Comparison of ENCODE assay signal across 1 cellular context in the genomic region with DNA sequence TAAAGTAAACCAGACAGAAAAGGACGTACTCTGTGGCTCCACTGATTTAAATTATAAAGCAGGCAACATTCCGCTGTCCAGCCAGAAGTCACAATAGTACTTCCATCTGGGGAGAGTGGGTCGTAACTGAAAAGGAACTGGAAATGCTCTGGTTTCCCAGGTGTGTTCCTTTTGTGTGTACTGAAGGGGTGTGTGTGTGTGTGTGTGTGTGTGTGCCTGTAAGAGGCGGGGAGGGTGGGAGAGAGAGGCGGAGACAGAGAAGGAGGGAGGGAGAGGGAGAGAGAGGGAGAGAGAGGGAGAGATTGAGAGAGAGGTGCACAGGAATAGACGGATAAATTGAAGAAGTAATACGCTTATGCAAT.
TF ChIP-seq lines count a peak whose summit lies in the region.

No MANE protein-coding gene starts in this region.

TF ChIP-seq in K562, 482 proteins besides CTCF, POLR2A, EP300 and RAD21 (continued from another document and continues in another):
- TF ChIP-seq, protein P1, sequence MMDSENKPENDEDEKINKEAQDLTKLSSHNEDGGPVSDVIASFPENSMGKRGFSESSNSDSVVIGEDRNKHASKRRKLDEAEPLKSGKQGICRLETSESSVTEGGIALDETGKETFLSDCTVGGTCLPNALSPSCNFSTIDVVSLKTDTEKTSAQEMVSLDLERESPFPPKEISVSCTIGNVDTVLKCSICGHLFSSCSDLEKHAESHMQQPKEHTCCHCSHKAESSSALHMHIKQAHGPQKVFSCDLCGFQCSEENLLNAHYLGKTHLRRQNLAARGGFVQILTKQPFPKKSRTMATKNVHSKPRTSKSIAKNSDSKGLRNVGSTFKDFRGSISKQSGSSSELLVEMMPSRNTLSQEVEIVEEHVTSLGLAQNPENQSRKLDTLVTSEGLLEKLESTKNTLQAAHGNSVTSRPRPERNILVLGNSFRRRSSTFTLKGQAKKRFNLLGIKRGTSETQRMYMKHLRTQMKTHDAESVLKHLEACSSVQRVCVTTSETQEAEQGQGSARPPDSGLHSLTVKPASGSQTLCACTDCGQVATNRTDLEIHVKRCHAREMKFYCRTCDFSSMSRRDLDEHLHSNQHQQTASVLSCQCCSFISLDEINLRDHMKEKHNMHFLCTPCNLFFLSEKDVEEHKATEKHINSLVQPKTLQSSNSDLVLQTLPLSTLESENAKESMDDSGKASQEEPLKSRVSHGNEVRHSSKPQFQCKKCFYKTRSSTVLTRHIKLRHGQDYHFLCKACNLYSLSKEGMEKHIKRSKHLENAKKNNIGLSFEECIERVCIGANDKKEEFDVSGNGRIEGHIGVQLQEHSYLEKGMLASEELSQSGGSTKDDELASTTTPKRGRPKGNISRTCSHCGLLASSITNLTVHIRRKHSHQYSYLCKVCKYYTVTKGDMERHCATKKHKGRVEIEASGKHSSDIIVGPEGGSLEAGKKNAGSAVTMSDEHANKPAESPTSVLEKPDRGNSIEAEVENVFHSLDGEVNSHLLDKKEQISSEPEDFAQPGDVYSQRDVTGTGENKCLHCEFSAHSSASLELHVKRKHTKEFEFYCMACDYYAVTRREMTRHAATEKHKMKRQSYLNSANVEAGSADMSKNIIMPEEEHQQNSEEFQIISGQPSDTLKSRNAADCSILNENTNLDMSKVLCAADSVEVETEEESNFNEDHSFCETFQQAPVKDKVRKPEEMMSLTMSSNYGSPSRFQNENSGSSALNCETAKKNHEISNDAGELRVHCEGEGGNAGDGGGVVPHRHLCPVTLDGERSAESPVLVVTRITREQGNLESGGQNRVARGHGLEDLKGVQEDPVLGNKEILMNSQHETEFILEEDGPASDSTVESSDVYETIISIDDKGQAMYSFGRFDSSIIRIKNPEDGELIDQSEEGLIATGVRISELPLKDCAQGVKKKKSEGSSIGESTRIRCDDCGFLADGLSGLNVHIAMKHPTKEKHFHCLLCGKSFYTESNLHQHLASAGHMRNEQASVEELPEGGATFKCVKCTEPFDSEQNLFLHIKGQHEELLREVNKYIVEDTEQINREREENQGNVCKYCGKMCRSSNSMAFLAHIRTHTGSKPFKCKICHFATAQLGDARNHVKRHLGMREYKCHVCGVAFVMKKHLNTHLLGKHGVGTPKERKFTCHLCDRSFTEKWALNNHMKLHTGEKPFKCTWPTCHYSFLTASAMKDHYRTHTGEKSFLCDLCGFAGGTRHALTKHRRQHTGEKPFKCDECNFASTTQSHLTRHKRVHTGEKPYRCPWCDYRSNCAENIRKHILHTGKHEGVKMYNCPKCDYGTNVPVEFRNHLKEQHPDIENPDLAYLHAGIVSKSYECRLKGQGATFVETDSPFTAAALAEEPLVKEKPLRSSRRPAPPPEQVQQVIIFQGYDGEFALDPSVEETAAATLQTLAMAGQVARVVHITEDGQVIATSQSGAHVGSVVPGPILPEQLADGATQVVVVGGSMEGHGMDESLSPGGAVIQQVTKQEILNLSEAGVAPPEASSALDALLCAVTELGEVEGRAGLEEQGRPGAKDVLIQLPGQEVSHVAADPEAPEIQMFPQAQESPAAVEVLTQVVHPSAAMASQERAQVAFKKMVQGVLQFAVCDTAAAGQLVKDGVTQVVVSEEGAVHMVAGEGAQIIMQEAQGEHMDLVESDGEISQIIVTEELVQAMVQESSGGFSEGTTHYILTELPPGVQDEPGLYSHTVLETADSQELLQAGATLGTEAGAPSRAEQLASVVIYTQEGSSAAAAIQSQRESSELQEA (IDR thresholded peaks at IDR 0.05; ENCODE audit: low read depth) = no peak
- TF ChIP-seq ZNF57 (CRISPR knock-in tag; IDR thresholded peaks at IDR 0.05) = no peak
- TF ChIP-seq FIP1L1 (IDR thresholded peaks at IDR 0.05; ENCODE audit: low read depth, low read length, poor library complexity, severe bottlenecking) = no peak
- TF ChIP-seq ZNF449 (CRISPR knock-in tag; IDR thresholded peaks at IDR 0.05) = no peak
- peak; percentile 92 for TF ChIP-seq NBN (IDR thresholded peaks at IDR 0.05; ENCODE audit: low read depth)
- no peak for TF ChIP-seq ZBTB34 (CRISPR knock-in tag; IDR thresholded peaks at IDR 0.05)
- TF ChIP-seq CAMTA2 (CRISPR knock-in tag; conservative IDR thresholded peaks at IDR 0.05) = no peak
- TF ChIP-seq, protein P2, sequence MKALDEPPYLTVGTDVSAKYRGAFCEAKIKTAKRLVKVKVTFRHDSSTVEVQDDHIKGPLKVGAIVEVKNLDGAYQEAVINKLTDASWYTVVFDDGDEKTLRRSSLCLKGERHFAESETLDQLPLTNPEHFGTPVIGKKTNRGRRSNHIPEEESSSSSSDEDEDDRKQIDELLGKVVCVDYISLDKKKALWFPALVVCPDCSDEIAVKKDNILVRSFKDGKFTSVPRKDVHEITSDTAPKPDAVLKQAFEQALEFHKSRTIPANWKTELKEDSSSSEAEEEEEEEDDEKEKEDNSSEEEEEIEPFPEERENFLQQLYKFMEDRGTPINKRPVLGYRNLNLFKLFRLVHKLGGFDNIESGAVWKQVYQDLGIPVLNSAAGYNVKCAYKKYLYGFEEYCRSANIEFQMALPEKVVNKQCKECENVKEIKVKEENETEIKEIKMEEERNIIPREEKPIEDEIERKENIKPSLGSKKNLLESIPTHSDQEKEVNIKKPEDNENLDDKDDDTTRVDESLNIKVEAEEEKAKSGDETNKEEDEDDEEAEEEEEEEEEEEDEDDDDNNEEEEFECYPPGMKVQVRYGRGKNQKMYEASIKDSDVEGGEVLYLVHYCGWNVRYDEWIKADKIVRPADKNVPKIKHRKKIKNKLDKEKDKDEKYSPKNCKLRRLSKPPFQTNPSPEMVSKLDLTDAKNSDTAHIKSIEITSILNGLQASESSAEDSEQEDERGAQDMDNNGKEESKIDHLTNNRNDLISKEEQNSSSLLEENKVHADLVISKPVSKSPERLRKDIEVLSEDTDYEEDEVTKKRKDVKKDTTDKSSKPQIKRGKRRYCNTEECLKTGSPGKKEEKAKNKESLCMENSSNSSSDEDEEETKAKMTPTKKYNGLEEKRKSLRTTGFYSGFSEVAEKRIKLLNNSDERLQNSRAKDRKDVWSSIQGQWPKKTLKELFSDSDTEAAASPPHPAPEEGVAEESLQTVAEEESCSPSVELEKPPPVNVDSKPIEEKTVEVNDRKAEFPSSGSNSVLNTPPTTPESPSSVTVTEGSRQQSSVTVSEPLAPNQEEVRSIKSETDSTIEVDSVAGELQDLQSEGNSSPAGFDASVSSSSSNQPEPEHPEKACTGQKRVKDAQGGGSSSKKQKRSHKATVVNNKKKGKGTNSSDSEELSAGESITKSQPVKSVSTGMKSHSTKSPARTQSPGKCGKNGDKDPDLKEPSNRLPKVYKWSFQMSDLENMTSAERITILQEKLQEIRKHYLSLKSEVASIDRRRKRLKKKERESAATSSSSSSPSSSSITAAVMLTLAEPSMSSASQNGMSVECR (CRISPR knock-in tag; IDR thresholded peaks at IDR 0.05) = 0 out of 2 replicates have a peak, but pooled peaks have one; percentile 24
- TF ChIP-seq ZNF23 (CRISPR knock-in tag; IDR thresholded peaks at IDR 0.05) = no peak
- TF ChIP-seq POLR2G (IDR thresholded peaks at IDR 0.05; ENCODE audit: low read depth, low read length) = no peak
- peak; percentile 90 for TF ChIP-seq ZEB2 (IDR thresholded peaks at IDR 0.05)
- TF ChIP-seq EHMT2 (IDR thresholded peaks at IDR 0.05) = no peak
- TF ChIP-seq PHB (CRISPR knock-in tag; IDR thresholded peaks at IDR 0.05) = no peak
- TF ChIP-seq, protein P3, sequence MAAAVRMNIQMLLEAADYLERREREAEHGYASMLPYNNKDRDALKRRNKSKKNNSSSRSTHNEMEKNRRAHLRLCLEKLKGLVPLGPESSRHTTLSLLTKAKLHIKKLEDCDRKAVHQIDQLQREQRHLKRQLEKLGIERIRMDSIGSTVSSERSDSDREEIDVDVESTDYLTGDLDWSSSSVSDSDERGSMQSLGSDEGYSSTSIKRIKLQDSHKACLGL (CRISPR knock-in tag; IDR thresholded peaks at IDR 0.05; ENCODE audit: borderline replicate concordance, poor library complexity, severe bottlenecking) = no peak
- TF ChIP-seq FOXJ3 (CRISPR knock-in tag; IDR thresholded peaks at IDR 0.05) = no peak
- TF ChIP-seq DIDO1 (tag; IDR thresholded peaks at IDR 0.05; ENCODE audit: low read depth) = no peak
- TF ChIP-seq ETS2 (tag; IDR thresholded peaks at IDR 0.05; ENCODE audit: borderline replicate concordance, poor library complexity, severe bottlenecking) = no peak
- TF ChIP-seq EP400 (IDR thresholded peaks at IDR 0.05) = no peak
- no peak for TF ChIP-seq ERF (CRISPR knock-in tag; IDR thresholded peaks at IDR 0.05)
- TF ChIP-seq NR2C1 (IDR thresholded peaks at IDR 0.05) = 0 out of 2 replicates have a peak, but pooled peaks have one; percentile 10
- TF ChIP-seq NR2C1 (tag; IDR thresholded peaks at IDR 0.05) = no peak
- TF ChIP-seq, protein P4, sequence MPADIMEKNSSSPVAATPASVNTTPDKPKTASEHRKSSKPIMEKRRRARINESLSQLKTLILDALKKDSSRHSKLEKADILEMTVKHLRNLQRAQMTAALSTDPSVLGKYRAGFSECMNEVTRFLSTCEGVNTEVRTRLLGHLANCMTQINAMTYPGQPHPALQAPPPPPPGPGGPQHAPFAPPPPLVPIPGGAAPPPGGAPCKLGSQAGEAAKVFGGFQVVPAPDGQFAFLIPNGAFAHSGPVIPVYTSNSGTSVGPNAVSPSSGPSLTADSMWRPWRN (IDR thresholded peaks at IDR 0.05; ENCODE audit: low read depth) = no peak
- TF ChIP-seq ZC3H8 (IDR thresholded peaks at IDR 0.05) = peak; percentile 21; the same call in 1 of the 2 replicates
- TF ChIP-seq ZBTB40 (IDR thresholded peaks at IDR 0.05) = 0 out of 2 replicates have a peak, but pooled peaks have one; percentile 6
- no peak for TF ChIP-seq ZBTB40 (CRISPR knock-in tag; IDR thresholded peaks at IDR 0.05)
- TF ChIP-seq KAT8 (IDR thresholded peaks at IDR 0.05; ENCODE audit: low read depth) = no peak
